In genomic region chr11:13348305-13348704, GRCh38 we compare ENCODE assay signal across 13 cellular contexts.
DNase-seq lines count a peak whose midpoint lies in the region; ATAC-seq and TF ChIP-seq lines count a peak whose summit lies in the region.
"Had no signal": no experiment of that assay in that cellular context is flagged by ENCODE, and none has a peak within 500 bp of the region (broad histone marks: within the 10 kb centered on the region; RNA-seq: fewer than 3 reads in every experiment).

No MANE protein-coding gene starts in this region.

- H3K27ac Mint-ChIP-seq in activated naive CD4-positive, alpha-beta T cell treated with anti-CD3 and anti-CD28 coated beads, Interleukin-2, amount 50 U/mL, for 72 hours = peak overlapping the region; percentile 52 to 65

- no peaks in the 10 kb centered on the region for H3K9me3 Mint-ChIP-seq in activated naive CD4-positive, alpha-beta T cell treated with anti-CD3 and anti-CD28 coated beads, Interleukin-2, amount 50 U/mL, for 72 hours

- intact Hi-C loops in heart right ventricle (cut with DNase I) (loop anchor here in 6 of 10 donors (5.0 to 10.0 kb wide), 3 partner anchors 74 to 386 kb away; partner anchors contain the start of gene BMAL1 (in 1 of the 6)), Right ventricle myocardium inferior (cut with DNase I) (loop anchor here (10.0 kb wide), 1 partner anchor 384 kb away; no protein-coding TSS in a partner anchor), thyroid gland (cut with DNase I) (loop anchor here (5.0 kb wide), 1 partner anchor 381 kb away; no protein-coding TSS in a partner anchor)

- TF ChIP-seq CTCF in heart right ventricle (IDR thresholded peaks at IDR 0.05) (no peak), thyroid gland (IDR thresholded peaks at IDR 0.05) (no peak)

- no peaks in the 10 kb centered on the region for H3K36me3 Mint-ChIP-seq in activated naive CD4-positive, alpha-beta T cell treated with anti-CD3 and anti-CD28 coated beads, Interleukin-2, amount 50 U/mL, for 72 hours

- H3K4me1 ChIP-seq in heart right ventricle = peaks cover 0 to 30% (median 14%) of the 10 kb centered on the region in 9 donors
- H3K4me1 ChIP-seq in thyroid gland = peaks cover 39 to 52% of the 10 kb centered on the region in 2 donors
- H3K4me1 ChIP-seq: psoas muscle had no signal

- no peak for DNase-seq in heart right ventricle
- DNase-seq in Right ventricle myocardium inferior (ENCODE audit: missing footprints) = no peak
- DNase-seq in activated naive CD4-positive, alpha-beta T cell treated with anti-CD3 and anti-CD28 coated beads, Interleukin-2, amount 50 U/mL, for 72 hours (ENCODE audit: low spot score in 2 of 2) = no peak
- DNase-seq in thyroid gland = no peak
- no peak for DNase-seq in dermis blood vessel endothelial cell
- DNase-seq in NCI-H526 treated with DMSO at 0.1 percent for 48 hours (lab: John Stamatoyannopoulos, UW) = no peak
- DNase-seq in amygdala (lab: John Stamatoyannopoulos, UW) = no peak
- DNase-seq: brain microvascular endothelial cell; mesendoderm; NK-92 treated with Interleukin-12 subunit alpha and Interleukin-12 subunit beta, amount 100 ng/mL, for 24 hours; psoas muscle; stimulated activated naive CD4-positive, alpha-beta T cell had no signal

- no peak for TF ChIP-seq POLR2A in thyroid gland (IDR thresholded peaks at IDR 0.05)

- H3K4me3 ChIP-seq in heart right ventricle (no peak overlapping the region), thyroid gland (replicated peaks in 1 of 3) (no peak overlapping the region)
- H3K4me3 ChIP-seq: psoas muscle had no signal

- WGBS in heart right ventricle, 2 donors = 50 to 56% methylated on average over 3 of the region's 3 CpGs
- WGBS in thyroid gland, 2 donors = 72 to 78% methylated on average over 3 of the region's 3 CpGs

- no peaks in the 10 kb centered on the region for H3K27me3 ChIP-seq in heart right ventricle
- no peaks in the 10 kb centered on the region for H3K27me3 ChIP-seq in thyroid gland
- H3K27me3 ChIP-seq: brain microvascular endothelial cell had no signal

- peak in 5 of 8 donors; percentile 21 to 67 (median 39) for ATAC-seq in heart right ventricle
- ATAC-seq in Right ventricle myocardium inferior = no peak
- peak; percentile 44 for ATAC-seq in HG03095 (IDR thresholded peaks at IDR 0.05; ENCODE audit: unreplicated experiment)
- ATAC-seq in activated naive CD4-positive, alpha-beta T cell treated with anti-CD3 and anti-CD28 coated beads, Interleukin-2, amount 50 U/mL, for 72 hours = peak in 1 of 2 donors; percentile 43
- ATAC-seq: psoas muscle had no signal

- H3K36me3 ChIP-seq in heart right ventricle = peaks cover 0 to 49% (median 0%) of the 10 kb centered on the region in 9 donors
- no peaks in the 10 kb centered on the region for H3K36me3 ChIP-seq in thyroid gland
- H3K36me3 ChIP-seq: brain microvascular endothelial cell had no signal

- H3K9me3 ChIP-seq in heart right ventricle (no peaks in the 10 kb centered on the region), thyroid gland (no peaks in the 10 kb centered on the region)
- H3K9me3 ChIP-seq: psoas muscle had no signal

- H3K27ac ChIP-seq in heart right ventricle = no peak overlapping the region
- H3K27ac ChIP-seq in thyroid gland = peak overlapping the region; percentile 85 to 89 (median 86)
- H3K27ac ChIP-seq: brain microvascular endothelial cell, psoas muscle had no signal

Comparison
In these comparisons a context has a peak if more than half of its experiments do, and no peak if none do; other contexts are left out.
1. H3K27ac ChIP-seq: peak in thyroid gland (3 of 3); none in heart right ventricle (0 of 10).